In the genomic region with DNA sequence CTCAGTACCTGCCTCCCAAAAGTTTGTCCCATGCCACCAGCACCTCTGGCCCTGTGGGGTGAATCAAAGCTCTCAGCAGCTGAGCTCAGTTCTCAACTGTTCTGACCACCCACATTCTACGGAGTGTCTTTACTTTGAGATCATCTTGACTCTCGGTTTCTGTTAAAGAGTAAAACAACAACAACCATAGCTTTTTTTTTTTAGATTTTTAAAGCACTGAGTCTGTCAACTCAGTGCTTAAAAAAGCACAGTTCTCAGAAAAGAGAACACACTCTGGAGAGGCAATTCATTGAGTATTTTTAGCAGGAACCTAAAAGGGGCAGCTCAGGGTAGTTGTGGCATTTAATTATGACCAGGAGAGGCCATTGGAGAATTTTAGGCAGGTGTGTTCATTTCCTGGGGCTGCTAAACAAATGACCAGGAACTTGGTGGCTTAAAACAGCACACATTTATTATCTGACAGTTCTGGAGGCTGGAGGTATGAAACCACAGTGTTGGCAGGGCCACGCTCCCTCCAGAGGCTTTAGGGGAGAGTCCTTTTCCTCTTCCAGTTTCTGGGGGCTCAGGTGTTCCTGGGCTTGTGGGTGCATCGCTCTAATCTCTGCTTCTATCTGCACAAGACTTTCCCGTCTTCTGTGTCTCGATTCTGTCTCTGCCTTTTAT, we compare ENCODE assay signal across 13 cellular contexts. TPM values are rescaled to one million over a fixed set of nuclear protein-coding genes. Genes with fewer than 3 reads are reported as not detected.
A peak's percentile ranks its signal among the peaks of the same experiment; 100 is the strongest.
DNase-seq lines count a peak whose midpoint lies in the region; ATAC-seq and TF ChIP-seq lines count a peak whose summit lies in the region.
"Had no signal": no experiment of that assay in that cellular context is flagged by ENCODE, and none has a peak within 500 bp of the region (broad histone marks: within the 10 kb centered on the region; RNA-seq: fewer than 3 reads in every experiment).

No MANE protein-coding gene starts in this region.

- no peak overlapping the region for H3K4me3 Mint-ChIP-seq in neural progenitor cell

- no peak for DNase-seq in neural progenitor cell (ENCODE audit: low spot score)
- DNase-seq in sciatic nerve (ENCODE audit: low spot score): no peak
- no peak for DNase-seq in stimulated activated naive CD4-positive, alpha-beta T cell treated with Interleukin-2 at 50 U/mL for 16 hours (lab: John Stamatoyannopoulos, UW)
- DNase-seq: dorsolateral prefrontal cortex, head of caudate nucleus, SHP77, sigmoid colon had no signal

- H3K79me2 ChIP-seq in neural progenitor cell (ENCODE audit: low read depth): no peaks in the 10 kb centered on the region

- peak overlapping the region; percentile 29; the same call in 1 of the 2 replicates for H3K9ac ChIP-seq in iPS-20b (ENCODE audit: low read depth, low read length)
- H3K9ac ChIP-seq in neural progenitor cell: no peak overlapping the region

- ATAC-seq in GM18873 (IDR thresholded peaks at IDR 0.05; ENCODE audit: low FRiP score, unreplicated experiment) (peak; percentile 66), GM21576 (IDR thresholded peaks at IDR 0.05; ENCODE audit: unreplicated experiment) (peak; percentile 86), HG03280 (IDR thresholded peaks at IDR 0.05; ENCODE audit: unreplicated experiment) (peak; percentile 78), sciatic nerve (no peak), HG02973 (IDR thresholded peaks at IDR 0.05; ENCODE audit: unreplicated experiment) (no peak)

- H3K27ac ChIP-seq in iPS-20b (ENCODE audit: low read length) (no peak overlapping the region), neural progenitor cell (no peak overlapping the region)
- H3K27ac ChIP-seq: sigmoid colon had no signal

- H3K36me3 ChIP-seq in iPS-20b (ENCODE audit: insufficient read depth, low read depth, low read length) (no peaks in the 10 kb centered on the region), neural progenitor cell (no peaks in the 10 kb centered on the region)
- H3K36me3 ChIP-seq: sigmoid colon had no signal

- H3K27me3 ChIP-seq in iPS-20b (ENCODE audit: insufficient read depth, low read length) (no peaks in the 10 kb centered on the region), neural progenitor cell (no peaks in the 10 kb centered on the region)
- H3K27me3 ChIP-seq: dorsolateral prefrontal cortex, sigmoid colon had no signal

- no peaks in the 10 kb centered on the region for H3K36me3 Mint-ChIP-seq in neural progenitor cell
- H3K36me3 Mint-ChIP-seq: activated naive CD4-positive, alpha-beta T cell treated with anti-CD3 and anti-CD28 coated beads, Interleukin-2, amount 50 U/mL, for 72 hours had no signal

- H3K4me1 Mint-ChIP-seq in neural progenitor cell: peaks cover 38% of the 10 kb centered on the region

- no peak overlapping the region for H3K27ac Mint-ChIP-seq in neural progenitor cell
- H3K27ac Mint-ChIP-seq: activated naive CD4-positive, alpha-beta T cell treated with anti-CD3 and anti-CD28 coated beads, Interleukin-2, amount 50 U/mL, for 72 hours had no signal

- H3K9me3 ChIP-seq in iPS-20b (ENCODE audit: insufficient read depth, low read depth, low read length): no peaks in the 10 kb centered on the region
- H3K9me3 ChIP-seq in neural progenitor cell (ENCODE audit: low read depth): no peaks in the 10 kb centered on the region
- H3K9me3 ChIP-seq: sigmoid colon had no signal

- H3K27me3 Mint-ChIP-seq in neural progenitor cell (ENCODE audit: insufficient read depth, low read depth): peaks cover 10% of the 10 kb centered on the region

- H3K9me3 Mint-ChIP-seq in neural progenitor cell: no peaks in the 10 kb centered on the region

- H3K4me3 ChIP-seq in iPS-20b (ENCODE audit: low read length): no peak overlapping the region
- no peak overlapping the region for H3K4me3 ChIP-seq in neural progenitor cell
- H3K4me3 ChIP-seq: dorsolateral prefrontal cortex, sigmoid colon had no signal

- H3K4me2 ChIP-seq in neural progenitor cell: no peak overlapping the region

- TF ChIP-seq CTCF in neural progenitor cell (IDR thresholded peaks at IDR 0.05): no peak

- intact Hi-C loops in sciatic nerve (cut with DNase I): no loop called here

- peaks cover 20% of the 10 kb centered on the region for H3K4me1 ChIP-seq in iPS-20b (ENCODE audit: insufficient read depth, low read length)
- H3K4me1 ChIP-seq in neural progenitor cell: peaks cover 21% of the 10 kb centered on the region
- H3K4me1 ChIP-seq: sigmoid colon had no signal

- H2AFZ ChIP-seq in neural progenitor cell (replicated peaks): no peak overlapping the region

- no peaks in the 10 kb centered on the region for H4K20me1 ChIP-seq in neural progenitor cell (ENCODE audit: low read depth)

- H3F3A ChIP-seq in neural progenitor cell (ENCODE audit: low read depth): peaks cover 13% of the 10 kb centered on the region

RNA-seq across cellular contexts. Expression of gene WFIKKN2, which starts 6.7 kb away (rescaled TPM):
- total RNA-seq in neural progenitor cell (ENCODE audit: low replicate concordance) (not detected in 2 replicates), sciatic nerve (2.0 TPM)
- total RNA-seq: activated naive CD4-positive, alpha-beta T cell treated with anti-CD3 and anti-CD28 coated beads, Interleukin-2, amount 50 U/mL, for 72 hours had no signal

RNA-seq across cellular contexts. Expression of gene TOB1, which starts 37.5 kb away (rescaled TPM):
- total RNA-seq in neural progenitor cell (ENCODE audit: low replicate concordance): 13.6 and 18.2 TPM in 2 replicates
- 114 TPM for total RNA-seq in sciatic nerve

Comparison
In these comparisons a context has a peak if more than half of its experiments do, and no peak if none do; other contexts are left out.
1. ATAC-seq: peak in GM18873 (single experiment), GM21576 (single experiment) and HG03280 (single experiment); none in sciatic nerve (single experiment) and HG02973 (single experiment).